In the genomic region with DNA sequence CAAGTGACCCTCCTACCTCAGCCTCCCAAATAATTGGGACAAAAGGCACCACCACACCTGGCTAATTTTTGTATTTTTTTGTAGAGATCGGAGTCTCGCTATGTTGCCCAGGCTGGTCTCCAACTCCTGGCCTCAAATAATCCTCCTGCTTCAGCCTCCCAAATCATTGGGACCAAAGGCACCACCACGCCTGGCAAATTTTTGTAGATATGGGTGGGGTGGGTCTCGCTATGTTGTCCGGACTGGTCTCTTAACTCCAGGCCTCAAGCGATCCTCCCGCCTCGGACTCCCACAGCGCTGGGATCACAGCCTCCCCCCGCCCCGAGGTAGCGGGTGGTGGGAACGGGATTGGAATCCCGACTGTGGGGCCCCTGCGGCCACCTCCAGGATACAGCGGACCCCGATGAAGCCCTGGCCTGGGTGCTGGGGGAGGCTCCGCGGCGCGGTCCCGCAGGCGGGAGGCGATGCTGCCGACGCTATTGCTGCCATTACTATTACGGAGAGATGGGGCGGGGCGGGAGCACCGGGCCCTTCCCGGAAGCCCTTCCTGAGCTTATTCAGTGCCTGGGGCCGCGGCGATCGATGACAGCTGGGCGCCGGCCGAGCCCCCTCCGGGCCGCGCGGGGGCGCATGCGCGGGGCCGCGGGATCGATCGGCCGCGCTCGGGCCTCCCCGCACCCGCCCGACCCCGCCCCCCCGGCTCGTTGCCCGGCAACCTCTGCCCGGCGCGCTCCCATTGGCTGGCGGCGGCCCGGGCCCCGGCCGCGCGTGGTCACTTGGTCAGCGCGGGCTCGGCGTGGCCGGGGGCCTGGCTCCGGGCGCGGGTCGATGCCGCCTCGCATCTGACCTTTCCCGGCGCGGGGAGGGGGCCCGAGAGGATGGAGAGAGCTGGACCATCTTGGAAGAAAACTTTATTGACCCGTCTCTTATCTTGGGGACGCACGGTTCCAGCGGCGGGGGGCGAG, we compare ENCODE assay signal across 1 cellular context.
TF ChIP-seq lines count a peak whose summit lies in the region.

No MANE protein-coding gene starts in this region.

TF ChIP-seq in HEK293, 187 proteins besides CTCF, POLR2A, EP300 and RAD21 (continued from another document):
- TF ChIP-seq, protein P1, sequence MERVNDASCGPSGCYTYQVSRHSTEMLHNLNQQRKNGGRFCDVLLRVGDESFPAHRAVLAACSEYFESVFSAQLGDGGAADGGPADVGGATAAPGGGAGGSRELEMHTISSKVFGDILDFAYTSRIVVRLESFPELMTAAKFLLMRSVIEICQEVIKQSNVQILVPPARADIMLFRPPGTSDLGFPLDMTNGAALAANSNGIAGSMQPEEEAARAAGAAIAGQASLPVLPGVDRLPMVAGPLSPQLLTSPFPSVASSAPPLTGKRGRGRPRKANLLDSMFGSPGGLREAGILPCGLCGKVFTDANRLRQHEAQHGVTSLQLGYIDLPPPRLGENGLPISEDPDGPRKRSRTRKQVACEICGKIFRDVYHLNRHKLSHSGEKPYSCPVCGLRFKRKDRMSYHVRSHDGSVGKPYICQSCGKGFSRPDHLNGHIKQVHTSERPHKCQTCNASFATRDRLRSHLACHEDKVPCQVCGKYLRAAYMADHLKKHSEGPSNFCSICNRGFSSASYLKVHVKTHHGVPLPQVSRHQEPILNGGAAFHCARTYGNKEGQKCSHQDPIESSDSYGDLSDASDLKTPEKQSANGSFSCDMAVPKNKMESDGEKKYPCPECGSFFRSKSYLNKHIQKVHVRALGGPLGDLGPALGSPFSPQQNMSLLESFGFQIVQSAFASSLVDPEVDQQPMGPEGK (tag by site-specific recombination; IDR thresholded peaks at IDR 0.05): peak; percentile 46; the same call in 1 of the 2 replicates
- TF ChIP-seq ZNF585B (tag by site-specific recombination; IDR thresholded peaks at IDR 0.05) (no peak), ZNF341 (tag by site-specific recombination; IDR thresholded peaks at IDR 0.05; ENCODE audit: low read depth) (peak; percentile 59; the same call in 1 of the 2 replicates), ZNF23 (tag by site-specific recombination; IDR thresholded peaks at IDR 0.05; ENCODE audit: borderline replicate concordance) (no peak), ZBTB7A (tag by site-specific recombination; IDR thresholded peaks at IDR 0.05; ENCODE audit: low read depth) (0 out of 2 replicates have a peak, but pooled peaks have one; percentile 20), ZBTB8A (tag by site-specific recombination; IDR thresholded peaks at IDR 0.05) (no peak), ZNF2 (tag by site-specific recombination; IDR thresholded peaks at IDR 0.05) (0 out of 2 replicates have a peak, but pooled peaks have one; percentile 44), ZNF391 (tag by site-specific recombination; IDR thresholded peaks at IDR 0.05; ENCODE audit: borderline replicate concordance, low read depth) (no peak), KLF10 (tag by site-specific recombination; IDR thresholded peaks at IDR 0.05) (peak; percentile 90), ZNF600 (tag by site-specific recombination; IDR thresholded peaks at IDR 0.05) (peak; percentile 32; the same call in 1 of the 2 replicates), TCF7L2 (IDR thresholded peaks at IDR 0.05; ENCODE audit: borderline replicate concordance, low read depth, low read length) (no peak), ZNF292 (tag by site-specific recombination; IDR thresholded peaks at IDR 0.05; ENCODE audit: borderline replicate concordance, low read depth) (no peak), ZNF561 (tag by site-specific recombination; IDR thresholded peaks at IDR 0.05; ENCODE audit: borderline replicate concordance) (no peak), ZNF654 (tag by site-specific recombination; IDR thresholded peaks at IDR 0.05; ENCODE audit: low read depth) (no peak), SP7 (tag by site-specific recombination; IDR thresholded peaks at IDR 0.05) (0 out of 2 replicates have a peak, but pooled peaks have one; percentile 24), ZNF335 (tag by site-specific recombination; conservative IDR thresholded peaks at IDR 0.05) (peak; percentile 68), ZNF37A (tag by site-specific recombination; IDR thresholded peaks at IDR 0.05) (no peak), ZNF175 (tag by site-specific recombination; IDR thresholded peaks at IDR 0.05) (no peak), ZFHX2 (tag by site-specific recombination; conservative IDR thresholded peaks at IDR 0.05) (no peak), MYNN (tag by site-specific recombination; IDR thresholded peaks at IDR 0.05; ENCODE audit: borderline replicate concordance) (no peak), ZNF777 (tag by site-specific recombination; IDR thresholded peaks at IDR 0.05; ENCODE audit: borderline replicate concordance) (0 out of 2 replicates have a peak, but pooled peaks have one; percentile 62), ZNF354C (tag by site-specific recombination; IDR thresholded peaks at IDR 0.05; ENCODE audit: borderline replicate concordance, low read depth) (no peak), KLF9 (tag by site-specific recombination; IDR thresholded peaks at IDR 0.05; ENCODE audit: low read depth) (peak; percentile 45; the same call in 1 of the 2 replicates), ZNF510 (tag by site-specific recombination; IDR thresholded peaks at IDR 0.05; ENCODE audit: insufficient replicate concordance) (no peak)
- TF ChIP-seq, protein P2, sequence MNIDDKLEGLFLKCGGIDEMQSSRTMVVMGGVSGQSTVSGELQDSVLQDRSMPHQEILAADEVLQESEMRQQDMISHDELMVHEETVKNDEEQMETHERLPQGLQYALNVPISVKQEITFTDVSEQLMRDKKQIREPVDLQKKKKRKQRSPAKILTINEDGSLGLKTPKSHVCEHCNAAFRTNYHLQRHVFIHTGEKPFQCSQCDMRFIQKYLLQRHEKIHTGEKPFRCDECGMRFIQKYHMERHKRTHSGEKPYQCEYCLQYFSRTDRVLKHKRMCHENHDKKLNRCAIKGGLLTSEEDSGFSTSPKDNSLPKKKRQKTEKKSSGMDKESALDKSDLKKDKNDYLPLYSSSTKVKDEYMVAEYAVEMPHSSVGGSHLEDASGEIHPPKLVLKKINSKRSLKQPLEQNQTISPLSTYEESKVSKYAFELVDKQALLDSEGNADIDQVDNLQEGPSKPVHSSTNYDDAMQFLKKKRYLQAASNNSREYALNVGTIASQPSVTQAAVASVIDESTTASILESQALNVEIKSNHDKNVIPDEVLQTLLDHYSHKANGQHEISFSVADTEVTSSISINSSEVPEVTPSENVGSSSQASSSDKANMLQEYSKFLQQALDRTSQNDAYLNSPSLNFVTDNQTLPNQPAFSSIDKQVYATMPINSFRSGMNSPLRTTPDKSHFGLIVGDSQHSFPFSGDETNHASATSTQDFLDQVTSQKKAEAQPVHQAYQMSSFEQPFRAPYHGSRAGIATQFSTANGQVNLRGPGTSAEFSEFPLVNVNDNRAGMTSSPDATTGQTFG (tag by site-specific recombination; IDR thresholded peaks at IDR 0.05; ENCODE audit: borderline replicate concordance): no peak
- TF ChIP-seq, protein P3, sequence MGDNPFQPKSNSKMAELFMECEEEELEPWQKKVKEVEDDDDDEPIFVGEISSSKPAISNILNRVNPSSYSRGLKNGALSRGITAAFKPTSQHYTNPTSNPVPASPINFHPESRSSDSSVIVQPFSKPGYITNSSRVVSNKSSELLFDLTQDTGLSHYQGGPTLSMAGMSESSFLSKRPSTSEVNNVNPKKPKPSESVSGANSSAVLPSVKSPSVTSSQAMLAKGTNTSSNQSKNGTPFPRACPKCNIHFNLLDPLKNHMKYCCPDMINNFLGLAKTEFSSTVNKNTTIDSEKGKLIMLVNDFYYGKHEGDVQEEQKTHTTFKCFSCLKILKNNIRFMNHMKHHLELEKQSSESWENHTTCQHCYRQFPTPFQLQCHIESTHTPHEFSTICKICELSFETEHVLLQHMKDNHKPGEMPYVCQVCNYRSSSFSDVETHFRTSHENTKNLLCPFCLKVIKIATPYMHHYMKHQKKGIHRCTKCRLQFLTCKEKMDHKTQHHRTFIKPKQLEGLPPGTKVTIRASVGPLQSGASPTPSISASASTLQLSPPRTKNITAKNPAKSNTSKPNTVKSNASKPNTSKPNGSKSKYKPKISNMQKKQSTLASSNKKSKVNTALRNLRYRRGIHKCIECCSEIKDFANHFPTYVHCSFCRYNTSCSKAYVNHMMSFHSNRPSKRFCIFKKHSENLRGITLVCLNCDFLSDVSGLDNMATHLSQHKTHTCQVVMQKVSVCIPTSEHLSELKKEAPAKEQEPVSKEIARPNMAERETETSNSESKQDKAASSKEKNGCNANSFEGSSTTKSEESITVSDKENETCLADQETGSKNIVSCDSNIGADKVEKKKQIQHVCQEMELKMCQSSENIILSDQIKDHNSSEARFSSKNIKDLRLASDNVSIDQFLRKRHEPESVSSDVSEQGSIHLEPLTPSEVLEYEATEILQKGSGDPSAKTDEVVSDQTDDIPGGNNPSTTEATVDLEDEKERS (tag by site-specific recombination; IDR thresholded peaks at IDR 0.05): no peak
- TF ChIP-seq, protein P4, sequence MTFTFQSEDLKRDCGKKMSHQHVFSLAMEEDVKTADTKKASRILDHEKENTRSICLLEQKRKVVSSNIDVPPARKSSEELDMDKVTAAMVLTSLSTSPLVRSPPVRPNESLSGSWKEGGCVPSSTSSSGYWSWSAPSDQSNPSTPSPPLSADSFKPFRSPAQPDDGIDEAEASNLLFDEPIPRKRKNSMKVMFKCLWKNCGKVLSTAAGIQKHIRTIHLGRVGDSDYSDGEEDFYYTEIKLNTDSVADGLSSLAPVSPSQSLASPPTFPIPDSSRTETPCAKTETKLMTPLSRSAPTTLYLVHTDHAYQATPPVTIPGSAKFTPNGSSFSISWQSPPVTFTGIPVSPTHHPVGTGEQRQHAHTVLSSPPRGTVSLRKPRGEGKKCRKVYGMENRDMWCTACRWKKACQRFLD (tag by site-specific recombination; IDR thresholded peaks at IDR 0.05): no peak
- TF ChIP-seq, protein P5, sequence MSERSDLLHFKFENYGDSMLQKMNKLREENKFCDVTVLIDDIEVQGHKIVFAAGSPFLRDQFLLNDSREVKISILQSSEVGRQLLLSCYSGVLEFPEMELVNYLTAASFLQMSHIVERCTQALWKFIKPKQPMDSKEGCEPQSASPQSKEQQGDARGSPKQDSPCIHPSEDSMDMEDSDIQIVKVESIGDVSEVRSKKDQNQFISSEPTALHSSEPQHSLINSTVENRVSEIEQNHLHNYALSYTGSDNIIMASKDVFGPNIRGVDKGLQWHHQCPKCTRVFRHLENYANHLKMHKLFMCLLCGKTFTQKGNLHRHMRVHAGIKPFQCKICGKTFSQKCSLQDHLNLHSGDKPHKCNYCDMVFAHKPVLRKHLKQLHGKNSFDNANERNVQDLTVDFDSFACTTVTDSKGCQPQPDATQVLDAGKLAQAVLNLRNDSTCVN (tag by site-specific recombination; optimal IDR thresholded peaks at IDR 0.05): peak; percentile 45
- TF ChIP-seq, protein P6, sequence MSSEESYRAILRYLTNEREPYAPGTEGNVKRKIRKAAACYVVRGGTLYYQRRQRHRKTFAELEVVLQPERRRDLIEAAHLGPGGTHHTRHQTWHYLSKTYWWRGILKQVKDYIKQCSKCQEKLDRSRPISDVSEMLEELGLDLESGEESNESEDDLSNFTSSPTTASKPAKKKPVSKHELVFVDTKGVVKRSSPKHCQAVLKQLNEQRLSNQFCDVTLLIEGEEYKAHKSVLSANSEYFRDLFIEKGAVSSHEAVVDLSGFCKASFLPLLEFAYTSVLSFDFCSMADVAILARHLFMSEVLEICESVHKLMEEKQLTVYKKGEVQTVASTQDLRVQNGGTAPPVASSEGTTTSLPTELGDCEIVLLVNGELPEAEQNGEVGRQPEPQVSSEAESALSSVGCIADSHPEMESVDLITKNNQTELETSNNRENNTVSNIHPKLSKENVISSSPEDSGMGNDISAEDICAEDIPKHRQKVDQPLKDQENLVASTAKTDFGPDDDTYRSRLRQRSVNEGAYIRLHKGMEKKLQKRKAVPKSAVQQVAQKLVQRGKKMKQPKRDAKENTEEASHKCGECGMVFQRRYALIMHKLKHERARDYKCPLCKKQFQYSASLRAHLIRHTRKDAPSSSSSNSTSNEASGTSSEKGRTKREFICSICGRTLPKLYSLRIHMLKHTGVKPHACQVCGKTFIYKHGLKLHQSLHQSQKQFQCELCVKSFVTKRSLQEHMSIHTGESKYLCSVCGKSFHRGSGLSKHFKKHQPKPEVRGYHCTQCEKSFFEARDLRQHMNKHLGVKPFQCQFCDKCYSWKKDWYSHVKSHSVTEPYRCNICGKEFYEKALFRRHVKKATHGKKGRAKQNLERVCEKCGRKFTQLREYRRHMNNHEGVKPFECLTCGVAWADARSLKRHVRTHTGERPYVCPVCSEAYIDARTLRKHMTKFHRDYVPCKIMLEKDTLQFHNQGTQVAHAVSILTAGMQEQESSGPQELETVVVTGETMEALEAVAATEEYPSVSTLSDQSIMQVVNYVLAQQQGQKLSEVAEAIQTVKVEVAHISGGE (tag by site-specific recombination; conservative IDR thresholded peaks at IDR 0.05; ENCODE audit: low read depth): 0 out of 2 replicates have a peak, but pooled peaks have one; percentile 27
TF ChIP-seq in HEK293: peak in this region for 16.
